ENCODE assay signal across 18 cellular contexts in the genomic region with DNA sequence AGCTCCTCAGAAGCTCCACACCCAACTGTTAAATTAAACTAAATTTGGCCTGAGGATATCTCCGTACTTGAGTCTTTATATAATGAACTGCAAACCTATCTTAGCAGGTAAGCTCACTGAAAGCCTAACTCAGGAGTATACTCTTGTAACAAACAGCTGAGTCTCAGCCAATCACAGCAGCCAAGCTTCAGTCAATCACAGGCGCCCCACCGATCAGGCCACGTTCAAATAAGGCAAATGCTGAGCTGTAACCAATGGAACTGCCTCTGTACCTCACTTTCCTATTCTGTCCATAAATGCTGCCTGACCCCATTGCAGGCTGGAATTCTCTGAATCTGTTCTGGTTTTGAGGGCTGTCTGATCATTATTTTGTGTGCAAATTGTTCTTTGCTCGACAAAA.
"Had no signal": no experiment of that assay in that cellular context is flagged by ENCODE, and none has a peak within 500 bp of the region (broad histone marks: within the 10 kb centered on the region; RNA-seq: fewer than 3 reads in every experiment).

No MANE protein-coding gene starts in this region.

- H3K27ac Mint-ChIP-seq: immature natural killer cell; naive thymus-derived CD8-positive, alpha-beta T cell had no signal

- H3K36me3 Mint-ChIP-seq: immature natural killer cell; naive thymus-derived CD8-positive, alpha-beta T cell had no signal

- H3K4me1 ChIP-seq: colonic mucosa, upper lobe of right lung had no signal

- H3K4me3 Mint-ChIP-seq: immature natural killer cell; naive thymus-derived CD8-positive, alpha-beta T cell had no signal

- DNase-seq: colonic mucosa; dermis blood vessel endothelial cell; esophagus squamous epithelium; foreskin fibroblast; immature natural killer cell; kidney; left cardiac atrium; mucosa of descending colon; naive thymus-derived CD8-positive, alpha-beta T cell; posterior cingulate gyrus; right cardiac atrium; small intestine; stimulated activated CD4-positive, alpha-beta T cell treated with anti-CD3 and anti-CD28 coated beads, Interleukin-12 subunit alpha, Interleukin-12 subunit beta, amount 100 ng/mL, for 4 hours; stimulated activated naive CD4-positive, alpha-beta T cell; stomach; substantia nigra; upper lobe of right lung had no signal

- H3K4me3 ChIP-seq: colonic mucosa, esophagus squamous epithelium, mucosa of descending colon, stomach, upper lobe of right lung, vagina had no signal

- H3K27ac ChIP-seq: colonic mucosa, stomach, upper lobe of right lung, vagina had no signal

- H3K27me3 ChIP-seq: colonic mucosa, esophagus squamous epithelium, stomach, upper lobe of right lung, vagina had no signal

- H3K36me3 ChIP-seq: colonic mucosa, esophagus squamous epithelium, stomach, upper lobe of right lung, vagina had no signal

- H3K9me3 ChIP-seq: colonic mucosa, esophagus squamous epithelium, mucosa of descending colon, stomach, upper lobe of right lung, vagina had no signal

- H3K9me3 Mint-ChIP-seq: immature natural killer cell; naive thymus-derived CD8-positive, alpha-beta T cell had no signal

- H3K4me1 Mint-ChIP-seq: immature natural killer cell; naive thymus-derived CD8-positive, alpha-beta T cell had no signal
